Comparison of ENCODE assay signal across 20 cellular contexts in genomic region chr12:89414322-89414721, GRCh38.
A peak's percentile ranks its signal among the peaks of the same experiment; 100 is the strongest.
DNase-seq lines count a peak whose midpoint lies in the region; TF ChIP-seq lines count a peak whose summit lies in the region.
"Had no signal": no experiment of that assay in that cellular context is flagged by ENCODE, and none has a peak within 500 bp of the region (broad histone marks: within the 10 kb centered on the region; RNA-seq: fewer than 3 reads in every experiment).

No MANE protein-coding gene starts in this region.

- H3K27ac ChIP-seq in esophagus muscularis mucosa (replicated peaks in 1 of 4) (no peak overlapping the region), mesendoderm (ENCODE audit: low read depth, low read length) (no peak overlapping the region), transverse colon (no peak overlapping the region)
- H3K27ac ChIP-seq: BLaER1 had no signal

- no peak overlapping the region for H3K23ac ChIP-seq in mesendoderm (ENCODE audit: low read length)

- no peak overlapping the region for H3K4me2 ChIP-seq in mesendoderm (ENCODE audit: low read length)
- H3K4me2 ChIP-seq: BLaER1 had no signal

- in situ Hi-C loops in transverse colon (cut with MboI; ENCODE audit: low pct_ligation_motif_present in 1 of 4, low pct_unique_long_range_greater_than_20kb in 1 of 4, low sequenced_read_pairs in 3 of 4) = no loop called here

- peak overlapping the region; percentile 39 for H3K4me3 ChIP-seq in adipocyte (ENCODE audit: low read length)
- H3K4me3 ChIP-seq in esophagus muscularis mucosa = no peak overlapping the region
- no peak overlapping the region for H3K4me3 ChIP-seq in mesendoderm (ENCODE audit: low read length)
- H3K4me3 ChIP-seq in transverse colon = no peak overlapping the region
- H3K4me3 ChIP-seq: BLaER1, GM12878 had no signal

- TF ChIP-seq CTCF in esophagus muscularis mucosa (IDR thresholded peaks at IDR 0.05) (no peak), transverse colon (IDR thresholded peaks at IDR 0.05) (no peak)

- H3K36me3 ChIP-seq in adipocyte (ENCODE audit: control insufficient read depth, insufficient read depth, low read length, severe bottlenecking) (no peaks in the 10 kb centered on the region), esophagus muscularis mucosa (no peaks in the 10 kb centered on the region), mesendoderm (ENCODE audit: control insufficient read depth, insufficient read depth, low read length) (no peaks in the 10 kb centered on the region), transverse colon (no peaks in the 10 kb centered on the region)

- DNase-seq in adipocyte (ENCODE audit: low read depth) (no peak), esophagus muscularis mucosa (ENCODE audit: extremely low spot score) (peak; percentile 37), mesendoderm (no peak), islet precursor cell (no peak), GDM1 (lab: John Stamatoyannopoulos, UW) (no peak), NCI-H2107 (lab: John Stamatoyannopoulos, UW) (no peak), transverse colon (no peak)
- DNase-seq: ACHN; Caco-2; CD4-positive, alpha-beta T cell; DMS 273 treated with DMSO at 0.1 percent for 48 hours; DMS79 treated with DMSO at 0.1 percent for 48 hours; Karpas-422; NCI-H1694 treated with DMSO at 0.1 percent for 48 hours; NCI-H2227 treated with DMSO at 0.1 percent for 48 hours; NCI-H510A treated with DMSO at 0.1 percent for 48 hours; NCI-H774 had no signal

- H3K4me1 ChIP-seq in adipocyte (ENCODE audit: control insufficient read depth, insufficient read depth, low read length) = peaks cover 22% of the 10 kb centered on the region
- H3K4me1 ChIP-seq in esophagus muscularis mucosa = peaks cover 0 to 32% (median 28%) of the 10 kb centered on the region in 4 donors
- H3K4me1 ChIP-seq in mesendoderm (ENCODE audit: control insufficient read depth, low read depth, low read length) = peaks cover 10% of the 10 kb centered on the region
- peaks cover 0 to 7% (median 0%) of the 10 kb centered on the region in 4 donors for H3K4me1 ChIP-seq in transverse colon

- H4K5ac ChIP-seq in mesendoderm (ENCODE audit: low read length) = no peak overlapping the region

- no peaks in the 10 kb centered on the region for H3K79me1 ChIP-seq in mesendoderm (ENCODE audit: low read length)

- no peaks in the 10 kb centered on the region for H3K79me2 ChIP-seq in mesendoderm (ENCODE audit: control insufficient read depth, insufficient read depth, low read length)

- H3K9me3 ChIP-seq in adipocyte (ENCODE audit: control insufficient read depth, low read length) (no peaks in the 10 kb centered on the region), esophagus muscularis mucosa (no peaks in the 10 kb centered on the region), transverse colon (no peaks in the 10 kb centered on the region)
- H3K9me3 ChIP-seq: BLaER1, Caco-2 had no signal

- peak; percentile 29 for TF ChIP-seq RAD21 in Ishikawa (IDR thresholded peaks at IDR 0.05; ENCODE audit: low read depth)

- H3K56ac ChIP-seq in mesendoderm (ENCODE audit: low read length) = peak overlapping the region; percentile 51

- peak; percentile 88 for TF ChIP-seq EP300 in Ishikawa (IDR thresholded peaks at IDR 0.05; ENCODE audit: borderline replicate concordance)
- TF ChIP-seq EP300 in esophagus muscularis mucosa (IDR thresholded peaks at IDR 0.05) = no peak
- TF ChIP-seq EP300 in transverse colon (IDR thresholded peaks at IDR 0.05; ENCODE audit: low read depth) = no peak

- no peak overlapping the region for H3K18ac ChIP-seq in mesendoderm (ENCODE audit: low read length)

- no peak overlapping the region for H2BK15ac ChIP-seq in mesendoderm (replicated peaks; ENCODE audit: low read depth)

- H3K4ac ChIP-seq in mesendoderm (ENCODE audit: low read depth, low read length) = no peak overlapping the region

- intact Hi-C loops in esophagus muscularis mucosa (cut with DNase I) (no loop called here), transverse colon (cut with DNase I; ENCODE audit: low total_unique reads) (no loop called here)

- no peak overlapping the region for H4K8ac ChIP-seq in mesendoderm (ENCODE audit: low read depth, low read length)

- H2AK5ac ChIP-seq in mesendoderm (ENCODE audit: low read length) = no peak overlapping the region

- 74% methylated on average over 3 of the region's 3 CpGs for WGBS in esophagus muscularis mucosa
- WGBS in mesendoderm (ENCODE audit: extremely low coverage, insufficient coverage, low lambda C conversion rate) = no CpG with 5 or more reads among the region's 3 CpGs
- 81 to 91% methylated on average over 2 to 3 of the region's 3 CpGs for WGBS in transverse colon (ENCODE audit: low coverage in 1 of 2), 2 donors

- TF ChIP-seq POLR2A in esophagus muscularis mucosa (IDR thresholded peaks at IDR 0.05; ENCODE audit: low read depth) (no peak), transverse colon (IDR thresholded peaks at IDR 0.05) (no peak)

- H2BK5ac ChIP-seq in mesendoderm (ENCODE audit: low read length) = peak overlapping the region; percentile 16

- no peak overlapping the region for H2BK120ac ChIP-seq in mesendoderm (ENCODE audit: low read depth, low read length)

- H3K9ac ChIP-seq in adipocyte (ENCODE audit: low read length) = no peak overlapping the region
- no peak overlapping the region for H3K9ac ChIP-seq in mesendoderm (ENCODE audit: low read length)
- H3K9ac ChIP-seq: BLaER1 had no signal

- H3K27me3 ChIP-seq in adipocyte (replicated peaks; ENCODE audit: control insufficient read depth, insufficient read depth, low read length) (no peaks in the 10 kb centered on the region), esophagus muscularis mucosa (no peaks in the 10 kb centered on the region), mesendoderm (ENCODE audit: insufficient read depth, low read length, poor library complexity) (no peaks in the 10 kb centered on the region), transverse colon (no peaks in the 10 kb centered on the region)
- H3K27me3 ChIP-seq: BLaER1 had no signal

TF ChIP-seq in Ishikawa, 13 proteins besides CTCF, POLR2A, EP300 and RAD21:
- TF ChIP-seq REST (IDR thresholded peaks at IDR 0.05; ENCODE audit: low read depth) (no peak), EGR1 (IDR thresholded peaks at IDR 0.05) (no peak), MAX (IDR thresholded peaks at IDR 0.05) (peak; percentile 62; the same call in 1 of the 2 replicates), TEAD4 (IDR thresholded peaks at IDR 0.05) (peak; percentile 59), FOXM1 (IDR thresholded peaks at IDR 0.05; ENCODE audit: borderline replicate concordance, low read depth) (peak; percentile 68; the same call in 1 of the 2 replicates), ZBTB7A (IDR thresholded peaks at IDR 0.05; ENCODE audit: low read depth) (no peak), NFIC (IDR thresholded peaks at IDR 0.05) (peak; percentile 81), TCF12 (IDR thresholded peaks at IDR 0.05; ENCODE audit: low read depth) (peak; percentile 82), CREB1 (IDR thresholded peaks at IDR 0.05; ENCODE audit: low read depth) (no peak), TAF1 (IDR thresholded peaks at IDR 0.05; ENCODE audit: low read depth) (no peak), CEBPB (IDR thresholded peaks at IDR 0.05) (no peak; the same call in 1 of the 2 replicates), USF1 (IDR thresholded peaks at IDR 0.05) (peak; percentile 51; the same call in 1 of the 2 replicates), YY1 (IDR thresholded peaks at IDR 0.05; ENCODE audit: low read depth) (peak; percentile 63; the same call in 1 of the 2 replicates)
